15 cellular contexts compared by ENCODE assay signal in the genomic region with DNA sequence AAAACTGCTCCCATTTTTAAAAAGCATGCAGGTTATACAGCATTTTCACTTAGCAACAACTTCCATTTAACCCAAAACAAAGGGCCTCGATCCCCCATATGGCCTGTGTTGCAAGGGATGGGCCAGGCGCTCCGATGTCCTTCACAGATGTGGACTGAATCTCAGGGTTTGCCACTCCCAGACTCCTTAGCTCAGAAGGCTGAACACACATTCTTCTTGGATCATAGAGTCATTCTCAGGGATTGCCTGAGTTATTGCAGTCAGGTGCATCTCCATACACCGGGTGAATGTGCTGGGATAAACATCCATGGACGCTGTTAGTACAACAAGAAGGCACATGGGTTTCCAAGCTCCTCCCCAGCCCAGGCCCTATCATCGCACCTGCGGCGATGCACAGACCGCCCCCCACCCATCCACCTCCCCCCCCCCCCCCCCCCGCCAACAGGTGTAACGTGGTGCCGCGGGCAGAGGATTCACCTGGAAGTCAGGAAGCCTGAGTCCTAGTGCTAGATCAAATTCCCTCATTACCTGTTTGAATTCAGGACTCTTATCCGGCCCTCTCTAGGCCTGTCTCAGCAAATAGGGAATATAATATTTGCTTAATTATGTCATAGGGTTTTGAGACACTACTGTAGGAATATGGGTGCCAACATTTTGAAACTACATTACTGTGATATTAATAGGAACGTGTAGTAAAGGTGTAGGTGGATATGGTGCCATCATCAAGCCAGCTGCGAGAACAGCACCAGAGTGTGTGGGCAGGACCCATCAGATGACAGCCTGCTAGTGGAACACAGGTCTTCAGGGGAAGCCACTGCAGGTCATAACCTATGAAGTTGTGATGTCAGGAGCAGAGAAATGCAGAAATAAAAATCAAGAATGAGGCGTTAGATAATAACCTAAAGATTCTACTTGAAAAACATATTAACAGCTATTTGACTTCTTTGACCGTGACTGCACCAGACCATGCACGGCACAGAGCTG.
DNase-seq lines count a peak whose midpoint lies in the region; TF ChIP-seq lines count a peak whose summit lies in the region.
"Had no signal": no experiment of that assay in that cellular context is flagged by ENCODE, and none has a peak within 500 bp of the region (broad histone marks: within the 10 kb centered on the region; RNA-seq: fewer than 3 reads in every experiment).

No MANE protein-coding gene starts in this region.

- intact Hi-C loops in mammary epithelial cell (cut with micrococcal nuclease) = loop anchor here (5.0 kb wide), 1 partner anchor 1695 kb away; no protein-coding TSS in a partner anchor

- no peaks in the 10 kb centered on the region for H4K20me1 ChIP-seq in mammary epithelial cell (ENCODE audit: insufficient read depth, low read length)

- H3K4me2 ChIP-seq in mammary epithelial cell (ENCODE audit: insufficient read depth, low read depth, low read length) = peak overlapping the region; percentile 66

- H3K4me3 ChIP-seq in mammary epithelial cell (replicated peaks in 1 of 3; ENCODE audit: insufficient read depth in 1 of 3, low read depth in 2 of 3, low read length in 3 of 3) = no peak overlapping the region

- peaks cover 30% of the 10 kb centered on the region for H3K4me1 ChIP-seq in mammary epithelial cell (ENCODE audit: insufficient read depth, low read length)

- DNase-seq in EL = peak; percentile 9
- peak; percentile 68 for DNase-seq in NCI-H1105 treated with DMSO at 0.1 percent for 48 hours (lab: John Stamatoyannopoulos, UW)
- DNase-seq in mammary epithelial cell = no peak
- peak in 29 of 56 donors; percentile 3 to 77 (median 39) for DNase-seq in nucleus accumbens (lab: John Stamatoyannopoulos, UW)
- DNase-seq in NOMO-1 treated with dmso at 0.1 percent for 144 hours (lab: John Stamatoyannopoulos, UW; ENCODE audit: unreplicated experiment) = no peak
- DNase-seq in effector CD8-positive, alpha-beta T cell (lab: John Stamatoyannopoulos, UW) = no peak
- no peak for DNase-seq in substantia nigra (lab: John Stamatoyannopoulos, UW)
- no peak for DNase-seq in GF-D8 (lab: John Stamatoyannopoulos, UW)
- DNase-seq: adrenal gland; Calu3; endodermal cell; naive thymus-derived CD4-positive, alpha-beta T cell; NCI-H446; stimulated activated CD4-positive, alpha-beta T cell treated with anti-CD3 and anti-CD28 coated beads, Interleukin-1b, Interleukin-23, amount 100 ng/mL, for 48 hours; stimulated activated naive CD8-positive, alpha-beta T cell treated with anti-CD3 and anti-CD28 coated beads, Interleukin-15, amount 100 ng/mL, for 72 hours had no signal

- H3K9ac ChIP-seq in mammary epithelial cell (ENCODE audit: insufficient read depth, low read length) = no peak overlapping the region

- H3K9me3 ChIP-seq in mammary epithelial cell (replicated peaks; ENCODE audit: insufficient read depth, low read length) = no peaks in the 10 kb centered on the region
- H3K9me3 ChIP-seq: adrenal gland had no signal

- H3K27ac ChIP-seq in mammary epithelial cell (ENCODE audit: insufficient read depth, low read depth, low read length) = peak overlapping the region; percentile 79
- H3K27ac ChIP-seq in substantia nigra (ENCODE audit: low read depth, low read length, poor library complexity, severe bottlenecking) = no peak overlapping the region
- H3K27ac ChIP-seq: adrenal gland had no signal

- CTCF ChIA-PET in mammary epithelial cell (lab: Charles Lee; ENCODE audit: low non-redundant PET) = interaction anchor here (0.6 kb wide), 1 partner anchor 954 kb away, joined by 3 read pairs; no protein-coding TSS in a partner anchor

- dilution Hi-C loops in mammary epithelial cell (cut with HindIII; ENCODE audit: low sequenced_read_pairs) = no loop called here

- WGBS in mammary epithelial cell (ENCODE audit: low coverage, missing lambda C conversion rate) = 80% methylated on average over 11 of the region's 19 CpGs

- no TSS peak for BruUV-seq in mammary epithelial cell (replicated peaks; lab: Mats Ljungman, UMichigan)

- in situ Hi-C loops in mammary epithelial cell (cut with MboI; ENCODE audit: low sequenced_read_pairs in 2 of 2) = no loop called here

- no peaks in the 10 kb centered on the region for H3K36me3 ChIP-seq in mammary epithelial cell (ENCODE audit: insufficient read depth, low read length)
- H3K36me3 ChIP-seq: adrenal gland had no signal

- no peaks in the 10 kb centered on the region for H3K79me2 ChIP-seq in mammary epithelial cell (ENCODE audit: insufficient read depth, low read length)

- H2AFZ ChIP-seq in mammary epithelial cell (ENCODE audit: low read depth, low read length) = peak overlapping the region; percentile 44

- no peaks in the 10 kb centered on the region for H3K27me3 ChIP-seq in mammary epithelial cell (ENCODE audit: insufficient read depth, low read length)
- H3K27me3 ChIP-seq: adrenal gland had no signal

- TF ChIP-seq CTCF in mammary epithelial cell (conservative IDR thresholded peaks at IDR 0.05 in 1 of 2, IDR thresholded peaks at IDR 0.05 in 1 of 2; ENCODE audit: extremely low read depth in 1 of 2, insufficient read depth in 1 of 2, low read depth in 1 of 2, low read length in 2 of 2) = no peak

Comparison
In these comparisons a context has a peak if more than half of its experiments do, and no peak if none do; other contexts are left out.
1. DNase-seq: peak in EL (single experiment), NCI-H1105 treated with DMSO at 0.1 percent for 48 hours (single experiment) and nucleus accumbens (29 of 56); none in mammary epithelial cell (single experiment), NOMO-1 treated with dmso at 0.1 percent for 144 hours (single experiment), effector CD8-positive, alpha-beta T cell (single experiment), substantia nigra (0 of 49) and GF-D8 (single experiment).